In genomic region chr12:92764820-92765219, GRCh38 we compare ENCODE assay signal across 16 cellular contexts.
DNase-seq lines count a peak whose midpoint lies in the region; ATAC-seq and TF ChIP-seq lines count a peak whose summit lies in the region.
"Had no signal": no experiment of that assay in that cellular context is flagged by ENCODE, and none has a peak within 500 bp of the region (broad histone marks: within the 10 kb centered on the region; RNA-seq: fewer than 3 reads in every experiment).

No MANE protein-coding gene starts in this region.

- no peaks in the 10 kb centered on the region for H3K27me3 Mint-ChIP-seq in activated CD8-positive, alpha-beta T cell treated with anti-CD3 and anti-CD28 coated beads for 36 hours
- no peaks in the 10 kb centered on the region for H3K27me3 Mint-ChIP-seq in activated CD8-positive, alpha-beta T cell treated with anti-CD3 and anti-CD28 coated beads, Interleukin-2, amount 10 ng/mL, durations not matched to agents 7 days and 5 days (ENCODE audit: low read depth)
- H3K27me3 Mint-ChIP-seq in activated T-cell treated with anti-CD3 and anti-CD28 coated beads, Interleukin-2, amount 50 U/mL, for 4 hours (ENCODE audit: low read depth), result peaks cover 4% of the 10 kb centered on the region

- H3K4me3 Mint-ChIP-seq in activated CD8-positive, alpha-beta T cell treated with anti-CD3 and anti-CD28 coated beads for 36 hours, result no peak overlapping the region
- H3K4me3 Mint-ChIP-seq in activated CD8-positive, alpha-beta T cell treated with anti-CD3 and anti-CD28 coated beads, Interleukin-2, amount 10 ng/mL, durations not matched to agents 7 days and 5 days, result no peak overlapping the region
- H3K4me3 Mint-ChIP-seq in activated T-cell treated with anti-CD3 and anti-CD28 coated beads, Interleukin-2, amount 50 U/mL, for 4 hours, result no peak overlapping the region
- H3K4me3 Mint-ChIP-seq: HFFc6 had no signal

- POLR2A ChIA-PET in activated CD8-positive, alpha-beta T cell treated with anti-CD3 and anti-CD28 coated beads for 36 hours (lab: Charles Lee), result no interaction called here
- POLR2A ChIA-PET in activated CD8-positive, alpha-beta T cell treated with anti-CD3 and anti-CD28 coated beads, Interleukin-2, amount 10 ng/mL, durations not matched to agents 7 days and 5 days (lab: Charles Lee), result no interaction called here

- CTCF ChIA-PET in activated CD8-positive, alpha-beta T cell treated with anti-CD3 and anti-CD28 coated beads for 36 hours (lab: Charles Lee), result no interaction called here
- CTCF ChIA-PET in activated CD8-positive, alpha-beta T cell treated with anti-CD3 and anti-CD28 coated beads, Interleukin-2, amount 10 ng/mL, durations not matched to agents 7 days and 5 days (lab: Charles Lee), result no interaction called here

- H3K4me3 ChIP-seq in NB4 (ENCODE audit: low read depth, low read length) (no peak overlapping the region), choroid plexus epithelial cell (ENCODE audit: low read depth, low read length) (no peak overlapping the region)

- TF ChIP-seq POLR2A in NB4 (IDR thresholded peaks at IDR 0.05; ENCODE audit: extremely low read depth, insufficient read length), result no peak

- TF ChIP-seq CTCF in activated CD8-positive, alpha-beta T cell treated with anti-CD3 and anti-CD28 coated beads for 36 hours (IDR thresholded peaks at IDR 0.05), result no peak
- no peak for TF ChIP-seq CTCF in NB4 (IDR thresholded peaks at IDR 0.05; ENCODE audit: low read depth, low read length)
- no peak for TF ChIP-seq CTCF in choroid plexus epithelial cell (conservative IDR thresholded peaks at IDR 0.05; ENCODE audit: low read depth, low read length)

- no peaks in the 10 kb centered on the region for H3K36me3 Mint-ChIP-seq in activated CD8-positive, alpha-beta T cell treated with anti-CD3 and anti-CD28 coated beads for 36 hours (ENCODE audit: low read depth)
- no peaks in the 10 kb centered on the region for H3K36me3 Mint-ChIP-seq in activated CD8-positive, alpha-beta T cell treated with anti-CD3 and anti-CD28 coated beads, Interleukin-2, amount 10 ng/mL, durations not matched to agents 7 days and 5 days (ENCODE audit: low read depth)
- no peaks in the 10 kb centered on the region for H3K36me3 Mint-ChIP-seq in activated T-cell treated with anti-CD3 and anti-CD28 coated beads, Interleukin-2, amount 50 U/mL, for 4 hours (ENCODE audit: insufficient read depth)

- peaks cover 13% of the 10 kb centered on the region for H3K4me1 Mint-ChIP-seq in activated CD8-positive, alpha-beta T cell treated with anti-CD3 and anti-CD28 coated beads for 36 hours (ENCODE audit: low read depth)
- peaks cover 24% of the 10 kb centered on the region for H3K4me1 Mint-ChIP-seq in activated CD8-positive, alpha-beta T cell treated with anti-CD3 and anti-CD28 coated beads, Interleukin-2, amount 10 ng/mL, durations not matched to agents 7 days and 5 days (ENCODE audit: low read depth)
- peaks cover 9% of the 10 kb centered on the region for H3K4me1 Mint-ChIP-seq in activated T-cell treated with anti-CD3 and anti-CD28 coated beads, Interleukin-2, amount 50 U/mL, for 4 hours (ENCODE audit: low read depth)

- DNase-seq in activated CD8-positive, alpha-beta T cell treated with anti-CD3 and anti-CD28 coated beads for 36 hours, result no peak
- DNase-seq in activated CD8-positive, alpha-beta T cell treated with anti-CD3 and anti-CD28 coated beads, Interleukin-2, amount 10 ng/mL, durations not matched to agents 7 days and 5 days, result no peak
- DNase-seq in NB4 (ENCODE audit: low read depth) (peak; percentile 74), choroid plexus epithelial cell (ENCODE audit: low read depth) (peak; percentile 54), retina (peak; percentile 20)
- no peak for DNase-seq in activated T-cell treated with anti-CD3 and anti-CD28 coated beads, Interleukin-2, amount 50 U/mL, for 4 hours
- no peak for DNase-seq in activated CD8-positive, alpha-beta memory T cell treated with anti-CD3 and anti-CD28 coated beads, Interleukin-2, amount 50 U/mL, for 48 hours
- DNase-seq: DMS53, GOT3, HFFc6, KG1, NCI-H1105 treated with DMSO at 0.1 percent for 48 hours, NCI-H187, NCI-H2171, NCI-H774 had no signal

- no peaks in the 10 kb centered on the region for H3K9me3 Mint-ChIP-seq in activated CD8-positive, alpha-beta T cell treated with anti-CD3 and anti-CD28 coated beads for 36 hours
- no peaks in the 10 kb centered on the region for H3K9me3 Mint-ChIP-seq in activated CD8-positive, alpha-beta T cell treated with anti-CD3 and anti-CD28 coated beads, Interleukin-2, amount 10 ng/mL, durations not matched to agents 7 days and 5 days (ENCODE audit: insufficient read depth)
- H3K9me3 Mint-ChIP-seq in activated T-cell treated with anti-CD3 and anti-CD28 coated beads, Interleukin-2, amount 50 U/mL, for 4 hours, result no peaks in the 10 kb centered on the region
- H3K9me3 Mint-ChIP-seq: HFFc6 had no signal

- no peak overlapping the region for H3K27ac Mint-ChIP-seq in activated CD8-positive, alpha-beta T cell treated with anti-CD3 and anti-CD28 coated beads for 36 hours
- H3K27ac Mint-ChIP-seq in activated CD8-positive, alpha-beta T cell treated with anti-CD3 and anti-CD28 coated beads, Interleukin-2, amount 10 ng/mL, durations not matched to agents 7 days and 5 days, result no peak overlapping the region
- H3K27ac Mint-ChIP-seq: HFFc6 had no signal

- ATAC-seq in activated CD8-positive, alpha-beta T cell treated with anti-CD3 and anti-CD28 coated beads for 36 hours, result peak; percentile 20
- ATAC-seq in activated CD8-positive, alpha-beta T cell treated with anti-CD3 and anti-CD28 coated beads, Interleukin-2, amount 10 ng/mL, durations not matched to agents 7 days and 5 days, result no peak
- ATAC-seq in activated T-cell treated with anti-CD3 and anti-CD28 coated beads, Interleukin-2, amount 50 U/mL, for 4 hours, result no peak
- no peak for ATAC-seq in GM18868 (IDR thresholded peaks at IDR 0.05; ENCODE audit: unreplicated experiment)

- intact Hi-C loops in activated CD8-positive, alpha-beta T cell treated with anti-CD3 and anti-CD28 coated beads for 36 hours (cut with micrococcal nuclease), result no loop called here

Comparison
In these comparisons a context has a peak if more than half of its experiments do, and no peak if none do; other contexts are left out.
1. DNase-seq: peak in NB4 (single experiment), choroid plexus epithelial cell (single experiment) and retina (single experiment); none in activated CD8-positive, alpha-beta T cell treated with anti-CD3 and anti-CD28 coated beads for 36 hours (single experiment), activated CD8-positive, alpha-beta T cell treated with anti-CD3 and anti-CD28 coated beads, Interleukin-2, amount 10 ng/mL, durations not matched to agents 7 days and 5 days (single experiment), activated T-cell treated with anti-CD3 and anti-CD28 coated beads, Interleukin-2, amount 50 U/mL, for 4 hours (single experiment) and activated CD8-positive, alpha-beta memory T cell treated with anti-CD3 and anti-CD28 coated beads, Interleukin-2, amount 50 U/mL, for 48 hours (single experiment).